Comparison of ENCODE assay signal across 1 cellular context in the genomic region with DNA sequence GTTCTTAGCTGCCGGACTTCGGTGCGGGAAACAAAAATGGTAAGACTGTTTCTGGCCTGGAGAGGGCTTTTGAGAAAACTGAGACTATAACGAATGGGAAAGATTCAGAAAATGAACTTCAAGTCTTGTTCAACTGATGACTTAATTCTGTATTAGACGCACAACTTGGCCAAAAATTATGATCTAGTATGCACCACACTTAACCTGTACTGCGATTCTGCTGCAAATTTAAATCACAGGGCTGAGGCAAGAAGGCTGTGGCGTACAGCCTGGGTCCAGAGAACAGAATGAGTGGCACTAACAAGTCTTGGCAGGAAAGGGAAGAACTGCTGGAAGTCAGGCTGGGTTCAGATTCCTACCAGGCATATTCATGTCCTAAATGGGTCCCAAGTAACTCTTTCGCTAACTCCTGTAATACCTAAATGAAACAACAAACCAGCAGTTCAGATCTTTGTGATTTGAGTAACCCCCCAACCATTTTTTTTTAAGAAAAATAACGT.
TF ChIP-seq lines count a peak whose summit lies in the region.

No MANE protein-coding gene starts in this region.

TF ChIP-seq in H1, 55 proteins besides CTCF, POLR2A, EP300 and RAD21:
- TF ChIP-seq KDM5A (IDR thresholded peaks at IDR 0.05; ENCODE audit: low read length) (no peak), RFX5 (IDR thresholded peaks at IDR 0.05; ENCODE audit: borderline replicate concordance, low read depth, low read length) (no peak), SUZ12 (IDR thresholded peaks at IDR 0.05; ENCODE audit: low read length) (no peak), TEAD4 (IDR thresholded peaks at IDR 0.05; ENCODE audit: low read depth, low read length) (no peak), YY1 (IDR thresholded peaks at IDR 0.05; ENCODE audit: low read depth, low read length) (no peak), JUND (IDR thresholded peaks at IDR 0.05; ENCODE audit: low read length) (no peak)
